Comparison of ENCODE assay signal across 2 cellular contexts in the genomic region with DNA sequence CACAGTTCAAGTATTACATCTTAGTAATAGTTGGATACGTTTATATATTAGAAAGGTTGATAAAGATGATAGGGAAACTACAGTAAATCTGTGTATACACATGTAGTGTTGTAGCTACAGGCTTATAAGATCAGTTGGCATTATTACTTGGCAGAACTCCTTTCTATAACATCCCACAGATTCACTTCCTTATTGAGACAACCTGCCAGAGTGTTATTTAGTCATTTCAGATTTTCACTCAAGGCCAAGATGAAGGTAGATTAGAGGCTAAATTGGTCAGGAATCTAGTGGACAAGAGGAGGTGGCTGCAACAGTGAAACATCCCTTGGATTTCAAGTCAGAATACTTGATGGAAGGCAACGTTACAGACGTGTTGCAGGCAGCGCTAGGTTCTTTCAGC.
TF ChIP-seq lines count a peak whose summit lies in the region.

No MANE protein-coding gene starts in this region.

TF ChIP-seq in GM12891, 5 proteins besides CTCF, POLR2A, EP300 and RAD21:
- TF ChIP-seq PAX5 (IDR thresholded peaks at IDR 0.05; ENCODE audit: insufficient read depth, low read length, severe bottlenecking) = no peak
- peak; percentile 69 for TF ChIP-seq SPI1 (IDR thresholded peaks at IDR 0.05; ENCODE audit: low read depth, low read length)

TF ChIP-seq in IMR-90, 13 proteins besides CTCF, POLR2A, EP300 and RAD21:
- TF ChIP-seq ELK1 (IDR thresholded peaks at IDR 0.05; ENCODE audit: borderline replicate concordance, low read depth, low read length) = no peak
- TF ChIP-seq CEBPB (IDR thresholded peaks at IDR 0.05; ENCODE audit: low read depth, low read length) = no peak
- TF ChIP-seq USF2 (IDR thresholded peaks at IDR 0.05; ENCODE audit: low read depth, low read length) = no peak
- no peak for TF ChIP-seq SMC3 (IDR thresholded peaks at IDR 0.05; ENCODE audit: low read depth, low read length)
- TF ChIP-seq BHLHE40 (IDR thresholded peaks at IDR 0.05; ENCODE audit: low read depth, low read length) = no peak
- no peak for TF ChIP-seq NFE2L2 (IDR thresholded peaks at IDR 0.05; ENCODE audit: low read depth, low read length)
- no peak for TF ChIP-seq RFX5 (IDR thresholded peaks at IDR 0.05; ENCODE audit: low read depth, low read length)
- TF ChIP-seq CHD1 (IDR thresholded peaks at IDR 0.05; ENCODE audit: low read depth, low read length) = no peak
- TF ChIP-seq FOS (IDR thresholded peaks at IDR 0.05; ENCODE audit: low read depth, low read length) = no peak
- no peak for TF ChIP-seq MXI1 (IDR thresholded peaks at IDR 0.05; ENCODE audit: borderline replicate concordance, low read depth, low read length)
- no peak for TF ChIP-seq RCOR1 (IDR thresholded peaks at IDR 0.05; ENCODE audit: insufficient replicate concordance, low read length)
- TF ChIP-seq MAZ (IDR thresholded peaks at IDR 0.05; ENCODE audit: borderline replicate concordance, low read depth, low read length) = no peak
- TF ChIP-seq MAFK (IDR thresholded peaks at IDR 0.05; ENCODE audit: low read depth, low read length) = no peak
